In genomic region chr16:21654881-21655280, GRCh38 we compare ENCODE assay signal across 23 cellular contexts. TPM values are rescaled to one million over a fixed set of nuclear protein-coding genes. Genes with fewer than 3 reads are reported as not detected.
A peak's percentile ranks its signal among the peaks of the same experiment; 100 is the strongest.
DNase-seq lines count a peak whose midpoint lies in the region; ATAC-seq, FAIRE-seq and TF ChIP-seq lines count a peak whose summit lies in the region.
"Had no signal": no experiment of that assay in that cellular context is flagged by ENCODE, and none has a peak within 500 bp of the region (broad histone marks: within the 10 kb centered on the region; RNA-seq: fewer than 3 reads in every experiment).

No MANE protein-coding gene starts in this region.

- H3K9me3 Mint-ChIP-seq in natural killer cell (no peaks in the 10 kb centered on the region), nephron progenitor cell (no peaks in the 10 kb centered on the region)
- H3K9me3 Mint-ChIP-seq in natural killer cell treated with Interleukin-12 subunit alpha and Interleukin-12 subunit beta and Interleukin-15 and Interleukin-18, amount 100 ng/mL, for 72 hours, result no peaks in the 10 kb centered on the region

- no peaks in the 10 kb centered on the region for H3K9me1 ChIP-seq in K562 (ENCODE audit: control insufficient read depth, insufficient read depth, low read length)

- H3K4me3 ChIP-seq in K562 (no peak overlapping the region), right atrium auricular region (no peak overlapping the region), vagina (no peak overlapping the region)
- H3K4me3 ChIP-seq: GM23248 had no signal

- no peak for FAIRE-seq in K562 (lab: Jason Lieb, UNC)
- FAIRE-seq: A204.1, GM12891, GM18507, RCC 7860 had no signal

- TF ChIP-seq POLR2A in K562 (conservative IDR thresholded peaks at IDR 0.05) (no peak), vagina (IDR thresholded peaks at IDR 0.05) (no peak)

- no peak overlapping the region for H3K4me2 ChIP-seq in K562 (ENCODE audit: insufficient read depth, low read length)

- no TSS peak for BruUV-seq in K562 (replicated peaks; lab: Mats Ljungman, UMichigan)

- H3K36me3 Mint-ChIP-seq in natural killer cell (no peaks in the 10 kb centered on the region), nephron progenitor cell (ENCODE audit: low read depth) (peaks cover 36% of the 10 kb centered on the region)
- H3K36me3 Mint-ChIP-seq in natural killer cell treated with Interleukin-12 subunit alpha and Interleukin-12 subunit beta and Interleukin-15 and Interleukin-18, amount 100 ng/mL, for 72 hours, result peaks cover 6% of the 10 kb centered on the region

- in situ Hi-C loops in K562 (cut with MboI), result loop anchor here (5.0 kb wide), 1 partner anchor 52 kb away; no protein-coding TSS in a partner anchor
- in situ Hi-C loops in ACHN (cut with HindIII; ENCODE audit: low pct_ligation_motif_present, low pct_unique_long_range_greater_than_20kb, low sequenced_read_pairs), result no loop called here

- no peak for TF ChIP-seq RAD21 in K562 (CRISPR knock-in tag; conservative IDR thresholded peaks at IDR 0.05 in 1 of 2, IDR thresholded peaks at IDR 0.05 in 1 of 2)

- H3K27me3 ChIP-seq in K562 (ENCODE audit: control insufficient read depth in 2 of 2, insufficient read depth in 2 of 2, low read length in 2 of 2) (no peaks in the 10 kb centered on the region), right atrium auricular region (no peaks in the 10 kb centered on the region), vagina (no peaks in the 10 kb centered on the region)

- H3K9ac ChIP-seq in K562 (ENCODE audit: insufficient read depth in 1 of 2, low read depth in 2 of 2, low read length in 2 of 2), result no peak overlapping the region
- H3K9ac ChIP-seq: GM23248 had no signal

- CTCF ChIA-PET in K562 (lab: Yijun Ruan, JAX; ENCODE audit: low intra/inter-chr PET ratio), result no interaction called here

- no peak for TF ChIP-seq EP300 in K562 (IDR thresholded peaks at IDR 0.05; ENCODE audit: low read length)

- DNase-seq in natural killer cell (no peak), K562 (ENCODE audit: extremely low read depth in 1 of 4, low spot score in 3 of 4) (no peak), nephron progenitor cell (no peak), right atrium auricular region (ENCODE audit: low spot score) (no peak), ACHN (no peak), left colon (no peak), vagina (ENCODE audit: extremely low spot score in 2 of 2) (no peak)
- DNase-seq in natural killer cell treated with Interleukin-12 subunit alpha and Interleukin-12 subunit beta and Interleukin-15 and Interleukin-18, amount 100 ng/mL, for 72 hours (ENCODE audit: low spot score), result no peak
- DNase-seq: C1 segment of cervical spinal cord, DMS 273 treated with DMSO at 0.1 percent for 48 hours, GDM1, GM23248, MV-4-11, NCI-H1436, NCI-H2081, NCI-H82, Right ventricle myocardium superior had no signal

- H3K4me1 ChIP-seq in K562 (replicated peaks in 1 of 2; ENCODE audit: control insufficient read depth in 2 of 2, insufficient read depth in 2 of 2, low read length in 2 of 2) (no peaks in the 10 kb centered on the region), right atrium auricular region (peaks cover 0 to 11% of the 10 kb centered on the region in 2 donors), vagina (peaks cover 8% of the 10 kb centered on the region)

- TF ChIP-seq CTCF in natural killer cell (IDR thresholded peaks at IDR 0.05), result no peak
- TF ChIP-seq CTCF in K562 (IDR thresholded peaks at IDR 0.05 in 2 of 3, conservative IDR thresholded peaks at IDR 0.05 in 1 of 3; ENCODE audit: insufficient read depth in 2 of 3, low read depth in 1 of 3, low read length in 3 of 3), result no peak
- TF ChIP-seq CTCF in nephron progenitor cell (IDR thresholded peaks at IDR 0.05), result no peak
- TF ChIP-seq CTCF in right atrium auricular region (IDR thresholded peaks at IDR 0.05), result no peak
- no peak for TF ChIP-seq CTCF in vagina (IDR thresholded peaks at IDR 0.05)

- no peak overlapping the region for H2AFZ ChIP-seq in K562 (ENCODE audit: low read depth, low read length)
- H2AFZ ChIP-seq: GM23248 had no signal

- H3K27ac Mint-ChIP-seq in natural killer cell (peak overlapping the region; percentile 4 to 40), nephron progenitor cell (peak overlapping the region; percentile 6)
- peak overlapping the region in 1 of 2 donors; percentile 3 for H3K27ac Mint-ChIP-seq in natural killer cell treated with Interleukin-12 subunit alpha and Interleukin-12 subunit beta and Interleukin-15 and Interleukin-18, amount 100 ng/mL, for 72 hours

- no peak overlapping the region for H3K4me3 Mint-ChIP-seq in natural killer cell
- no peak overlapping the region for H3K4me3 Mint-ChIP-seq in natural killer cell treated with Interleukin-12 subunit alpha and Interleukin-12 subunit beta and Interleukin-15 and Interleukin-18, amount 100 ng/mL, for 72 hours
- no peak overlapping the region for H3K4me3 Mint-ChIP-seq in nephron progenitor cell

- no peak overlapping the region for H3K27ac ChIP-seq in K562 (ENCODE audit: extremely low read depth, low read depth, low read length)
- no peak overlapping the region for H3K27ac ChIP-seq in right atrium auricular region
- H3K27ac ChIP-seq in vagina, result no peak overlapping the region
- H3K27ac ChIP-seq: GM23248 had no signal

- no peaks in the 10 kb centered on the region for H3K27me3 Mint-ChIP-seq in natural killer cell (ENCODE audit: low read depth in 2 of 2)
- no peaks in the 10 kb centered on the region for H3K27me3 Mint-ChIP-seq in natural killer cell treated with Interleukin-12 subunit alpha and Interleukin-12 subunit beta and Interleukin-15 and Interleukin-18, amount 100 ng/mL, for 72 hours
- H3K27me3 Mint-ChIP-seq in nephron progenitor cell (ENCODE audit: low read depth, poor library complexity), result peaks cover 4% of the 10 kb centered on the region

- H3K36me3 ChIP-seq in K562 (ENCODE audit: control insufficient read depth, insufficient read depth, low read length) (peaks cover 17% of the 10 kb centered on the region; the same call in 2 of the 3 replicates), right atrium auricular region (peaks cover 7% of the 10 kb centered on the region), vagina (peaks cover 0 to 7% of the 10 kb centered on the region in 2 donors)

- peaks cover 28 to 29% of the 10 kb centered on the region in 2 donors for H3K4me1 Mint-ChIP-seq in natural killer cell
- peaks cover 22 to 25% of the 10 kb centered on the region in 2 donors for H3K4me1 Mint-ChIP-seq in natural killer cell treated with Interleukin-12 subunit alpha and Interleukin-12 subunit beta and Interleukin-15 and Interleukin-18, amount 100 ng/mL, for 72 hours (ENCODE audit: low read depth in 2 of 2)
- H3K4me1 Mint-ChIP-seq in nephron progenitor cell, result peaks cover 5% of the 10 kb centered on the region

- no peaks in the 10 kb centered on the region for H3K79me2 ChIP-seq in K562 (ENCODE audit: control insufficient read depth, insufficient read depth, low read length)

- intact Hi-C loops in natural killer cell (cut with micrococcal nuclease), result no loop called here
- intact Hi-C loops in K562 (cut with micrococcal nuclease), result loop anchor here (5.0 kb wide), 1 partner anchor 52 kb away; no protein-coding TSS in a partner anchor
- intact Hi-C loops in left colon (cut with DNase I, micrococcal nuclease), result loop anchor here in 1 of 2 donors (5.0 kb wide), 1 partner anchor 52 kb away; no protein-coding TSS in a partner anchor
- intact Hi-C loops in vagina (cut with DNase I), result no loop called here

- 69% methylated on average over 2 of the region's 2 CpGs for WGBS in K562 (ENCODE audit: insufficient coverage, low coverage, missing lambda C conversion rate)

- no peaks in the 10 kb centered on the region for H4K20me1 ChIP-seq in K562 (replicated peaks; ENCODE audit: control insufficient read depth, insufficient read depth, low read length)

- POLR2A ChIA-PET in K562 (lab: Yijun Ruan, JAX), result no interaction called here

- ATAC-seq in natural killer cell, result no peak
- ATAC-seq in natural killer cell treated with Interleukin-12 subunit alpha and Interleukin-12 subunit beta and Interleukin-15 and Interleukin-18, amount 100 ng/mL, for 72 hours, result no peak
- no peak for ATAC-seq in K562
- no peak for ATAC-seq in left colon
- ATAC-seq: HCT116 had no signal

- H3K9me3 ChIP-seq in K562 (replicated peaks; ENCODE audit: control insufficient read depth, insufficient read depth, low read depth, low read length) (no peaks in the 10 kb centered on the region), right atrium auricular region (no peaks in the 10 kb centered on the region), vagina (no peaks in the 10 kb centered on the region)

RNA-seq across cellular contexts. Expression of gene IGSF6, which starts 2.5 kb away (rescaled TPM):
- total RNA-seq in natural killer cell (1 to 10 TPM; 2.2 to 4.4 (median 2.6) TPM), K562 (2014; rRNA removed) (not detected in 2 replicates), K562 (2014; rRNA removed; fragmentation: Illumina TruSeq; extraction: Trizol) (not detected in 2 replicates), K562 (2015; rRNA removed; fragmentation: Illumina TruSeq; extraction: Trizol) (not detected in 2 replicates), K562 (2021) (not detected in 2 replicates), right atrium auricular region (1 to 10 TPM in 1 of 2 donors, under 1 TPM in 1; 0.67 to 1.6 TPM), left colon (1 to 10 TPM; 1.1 to 5.2 TPM), vagina (0.74 TPM)
- not detected for total RNA-seq in natural killer cell treated with Interleukin-12 subunit alpha and Interleukin-12 subunit beta and Interleukin-15 and Interleukin-18, amount 100 ng/mL, for 72 hours
- total RNA-seq in K562 (2011; cell fraction: chromatin; rRNA removed; ENCODE audit: low replicate concordance), result not detected in 2 replicates
- total RNA-seq in K562 (2011; cell fraction: nucleolus; rRNA removed), result not detected in 2 replicates
- not detected in 2 replicates for total RNA-seq in K562 (2011; cell fraction: nucleoplasm; rRNA removed)
- polyA plus RNA-seq in K562 (2011; rRNA removed) (not detected in 2 replicates), K562 (2014; fragmentation: Illumina TruSeq; extraction: Trizol) (not detected in 2 replicates), K562 (2014; fragmentation: Nextera tagmentation; extraction: Ambion mirVana) (under 1 TPM in 1 of 2 experiments, not detected in 1; 0.07 TPM), K562 (2014; rRNA removed) (not detected in 2 replicates)
- polyA plus RNA-seq in K562 (2011; cell fraction: cytosol; rRNA removed), result not detected in 2 replicates
- not detected in 2 replicates for polyA plus RNA-seq in K562 (2011; cell fraction: nucleus; rRNA removed)
- 0.13 and 0.14 TPM in 2 replicates for polyA plus RNA-seq in K562 (2012)
- not detected in 2 replicates for polyA minus RNA-seq in K562 (2011; rRNA and poly(A)+ RNA removed)
- polyA minus RNA-seq in K562 (2011; cell fraction: cytosol; rRNA and poly(A)+ RNA removed), result not detected in 2 replicates
- not detected in 2 replicates for polyA minus RNA-seq in K562 (2011; cell fraction: nucleus; rRNA and poly(A)+ RNA removed)
- total RNA-seq: GM23248, NCI-H460 had no signal

RNA-seq across cellular contexts. Expression of gene OTOA, which starts 8.9 kb away (rescaled TPM):
- under 1 TPM in 1 of 3 donors, not detected in 2; 0.14 TPM for total RNA-seq in natural killer cell
- under 1 TPM; 0.25 to 0.33 TPM for total RNA-seq in natural killer cell treated with Interleukin-12 subunit alpha and Interleukin-12 subunit beta and Interleukin-15 and Interleukin-18, amount 100 ng/mL, for 72 hours
- not detected in 2 replicates for total RNA-seq in K562 (2011; cell fraction: chromatin; rRNA removed; ENCODE audit: low replicate concordance)
- total RNA-seq in K562 (2011; cell fraction: nucleolus; rRNA removed), result not detected in 2 replicates
- 0.15 TPM in 1 of 2 replicates, not detected in the other for total RNA-seq in K562 (2011; cell fraction: nucleoplasm; rRNA removed)
- not detected in 2 replicates for total RNA-seq in K562 (2014; rRNA removed)
- total RNA-seq in K562 (2014; rRNA removed; fragmentation: Illumina TruSeq; extraction: Trizol), result not detected in 2 replicates
- not detected in 2 replicates for total RNA-seq in K562 (2015; rRNA removed; fragmentation: Illumina TruSeq; extraction: Trizol)
- total RNA-seq in K562 (2021), result not detected in 2 replicates
- 0.03 and 0.04 TPM in 2 replicates for polyA plus RNA-seq in K562 (2011; rRNA removed)
- not detected in 2 replicates for polyA plus RNA-seq in K562 (2011; cell fraction: cytosol; rRNA removed)
- 0.08 and 0.11 TPM in 2 replicates for polyA plus RNA-seq in K562 (2011; cell fraction: nucleus; rRNA removed)
- not detected in 2 replicates for polyA plus RNA-seq in K562 (2012)
- polyA plus RNA-seq in K562 (2014; fragmentation: Illumina TruSeq; extraction: Trizol), result not detected in 2 replicates
- not detected for polyA plus RNA-seq in K562 (2014; fragmentation: Nextera tagmentation; extraction: Ambion mirVana)
- polyA plus RNA-seq in K562 (2014; rRNA removed), result not detected in 2 replicates
- not detected in 2 replicates for polyA minus RNA-seq in K562 (2011; rRNA and poly(A)+ RNA removed)
- not detected in 2 replicates for polyA minus RNA-seq in K562 (2011; cell fraction: cytosol; rRNA and poly(A)+ RNA removed)
- not detected in 2 replicates for polyA minus RNA-seq in K562 (2011; cell fraction: nucleus; rRNA and poly(A)+ RNA removed)
- total RNA-seq in right atrium auricular region, result not detected
- under 1 TPM in 1 of 2 donors, not detected in 1; 0.11 TPM for total RNA-seq in left colon
- total RNA-seq in vagina, result not detected
- total RNA-seq: GM23248, NCI-H460, Right ventricle myocardium superior had no signal
- polyA plus RNA-seq: GM23248 had no signal

RNA-seq across cellular contexts. Expression of gene METTL9, which starts 55.5 kb away (rescaled TPM):
- total RNA-seq in natural killer cell (100 to 1,000 TPM in 1 of 3 donors, 10 to 100 TPM in 2; 73.1 to 110 (median 85.1) TPM), K562 (2014; rRNA removed) (69.1 and 74.8 TPM in 2 replicates), K562 (2014; rRNA removed; fragmentation: Illumina TruSeq; extraction: Trizol) (81.2 and 105 TPM in 2 replicates), K562 (2015; rRNA removed; fragmentation: Illumina TruSeq; extraction: Trizol) (80.9 and 82.2 TPM in 2 replicates), K562 (2021) (65.8 and 66.1 TPM in 2 replicates), right atrium auricular region (10 to 100 TPM; 58.6 to 62.6 TPM), left colon (10 to 100 TPM; 69.1 to 79.0 TPM), vagina (97.7 TPM)
- total RNA-seq in natural killer cell treated with Interleukin-12 subunit alpha and Interleukin-12 subunit beta and Interleukin-15 and Interleukin-18, amount 100 ng/mL, for 72 hours, result 100 to 1,000 TPM; 104 to 114 TPM
- total RNA-seq in K562 (2011; cell fraction: chromatin; rRNA removed; ENCODE audit: low replicate concordance), result 42.0 and 73.0 TPM in 2 replicates
- total RNA-seq in K562 (2011; cell fraction: nucleolus; rRNA removed), result 27.7 and 29.2 TPM in 2 replicates
- total RNA-seq in K562 (2011; cell fraction: nucleoplasm; rRNA removed), result 44.9 and 62.3 TPM in 2 replicates
- polyA plus RNA-seq in K562 (2011; rRNA removed) (85.0 and 107 TPM in 2 replicates), K562 (2014; fragmentation: Illumina TruSeq; extraction: Trizol) (67.6 and 79.1 TPM in 2 replicates), K562 (2014; fragmentation: Nextera tagmentation; extraction: Ambion mirVana) (10 to 100 TPM; 12.2 to 16.3 TPM), K562 (2014; rRNA removed) (70.8 and 86.0 TPM in 2 replicates)
- polyA plus RNA-seq in K562 (2011; cell fraction: cytosol; rRNA removed), result 27.8 and 39.5 TPM in 2 replicates
- 9.7 and 27.7 TPM in 2 replicates for polyA plus RNA-seq in K562 (2011; cell fraction: nucleus; rRNA removed)
- polyA plus RNA-seq in K562 (2012), result 58.8 and 97.2 TPM in 2 replicates
- polyA minus RNA-seq in K562 (2011; rRNA and poly(A)+ RNA removed), result 39.8 and 63.4 TPM in 2 replicates
- 24.4 and 27.4 TPM in 2 replicates for polyA minus RNA-seq in K562 (2011; cell fraction: cytosol; rRNA and poly(A)+ RNA removed)
- 16.8 and 24.0 TPM in 2 replicates for polyA minus RNA-seq in K562 (2011; cell fraction: nucleus; rRNA and poly(A)+ RNA removed)
